ENCODE assay signal across 1 cellular context in the genomic region with DNA sequence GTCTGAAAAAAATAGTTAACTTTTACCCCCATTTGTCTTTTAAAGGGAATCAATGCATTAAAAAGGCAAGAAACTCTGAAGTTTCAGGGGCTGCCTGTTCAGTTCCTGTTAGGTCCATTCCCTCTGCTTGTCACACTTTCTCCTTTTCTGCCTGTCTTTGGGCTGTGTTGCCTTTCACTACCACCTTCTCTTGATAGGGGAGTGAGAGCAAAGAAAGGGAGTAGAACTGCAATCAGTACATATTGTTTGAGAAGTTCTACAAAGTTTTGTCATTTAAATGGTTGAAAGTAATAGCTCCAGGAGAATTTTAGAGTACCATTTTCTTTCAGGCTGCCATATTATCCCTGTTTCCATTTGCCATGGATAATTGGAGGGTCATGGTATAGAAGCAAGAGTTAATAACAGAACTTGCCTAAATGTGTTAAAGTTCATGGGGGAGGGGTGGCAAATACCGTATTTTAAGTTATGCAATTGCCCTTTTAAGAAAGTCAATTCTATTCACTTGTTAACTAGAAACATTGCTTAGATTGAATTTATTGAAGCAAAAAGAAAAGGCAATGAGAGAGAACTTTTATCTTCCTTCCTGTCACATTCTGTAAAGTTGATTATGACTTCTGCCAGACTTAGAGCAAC.
TF ChIP-seq lines count a peak whose summit lies in the region.

No MANE protein-coding gene starts in this region.

TF ChIP-seq in GM23338, 12 proteins besides CTCF, POLR2A, EP300 and RAD21:
- TF ChIP-seq ZNF331 (CRISPR knock-in tag; IDR thresholded peaks at IDR 0.05; ENCODE audit: low read depth) = no peak
- TF ChIP-seq, protein P1, sequence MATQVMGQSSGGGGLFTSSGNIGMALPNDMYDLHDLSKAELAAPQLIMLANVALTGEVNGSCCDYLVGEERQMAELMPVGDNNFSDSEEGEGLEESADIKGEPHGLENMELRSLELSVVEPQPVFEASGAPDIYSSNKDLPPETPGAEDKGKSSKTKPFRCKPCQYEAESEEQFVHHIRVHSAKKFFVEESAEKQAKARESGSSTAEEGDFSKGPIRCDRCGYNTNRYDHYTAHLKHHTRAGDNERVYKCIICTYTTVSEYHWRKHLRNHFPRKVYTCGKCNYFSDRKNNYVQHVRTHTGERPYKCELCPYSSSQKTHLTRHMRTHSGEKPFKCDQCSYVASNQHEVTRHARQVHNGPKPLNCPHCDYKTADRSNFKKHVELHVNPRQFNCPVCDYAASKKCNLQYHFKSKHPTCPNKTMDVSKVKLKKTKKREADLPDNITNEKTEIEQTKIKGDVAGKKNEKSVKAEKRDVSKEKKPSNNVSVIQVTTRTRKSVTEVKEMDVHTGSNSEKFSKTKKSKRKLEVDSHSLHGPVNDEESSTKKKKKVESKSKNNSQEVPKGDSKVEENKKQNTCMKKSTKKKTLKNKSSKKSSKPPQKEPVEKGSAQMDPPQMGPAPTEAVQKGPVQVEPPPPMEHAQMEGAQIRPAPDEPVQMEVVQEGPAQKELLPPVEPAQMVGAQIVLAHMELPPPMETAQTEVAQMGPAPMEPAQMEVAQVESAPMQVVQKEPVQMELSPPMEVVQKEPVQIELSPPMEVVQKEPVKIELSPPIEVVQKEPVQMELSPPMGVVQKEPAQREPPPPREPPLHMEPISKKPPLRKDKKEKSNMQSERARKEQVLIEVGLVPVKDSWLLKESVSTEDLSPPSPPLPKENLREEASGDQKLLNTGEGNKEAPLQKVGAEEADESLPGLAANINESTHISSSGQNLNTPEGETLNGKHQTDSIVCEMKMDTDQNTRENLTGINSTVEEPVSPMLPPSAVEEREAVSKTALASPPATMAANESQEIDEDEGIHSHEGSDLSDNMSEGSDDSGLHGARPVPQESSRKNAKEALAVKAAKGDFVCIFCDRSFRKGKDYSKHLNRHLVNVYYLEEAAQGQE (IDR thresholded peaks at IDR 0.05; ENCODE audit: unreplicated experiment) = no peak
- TF ChIP-seq, protein P2, sequence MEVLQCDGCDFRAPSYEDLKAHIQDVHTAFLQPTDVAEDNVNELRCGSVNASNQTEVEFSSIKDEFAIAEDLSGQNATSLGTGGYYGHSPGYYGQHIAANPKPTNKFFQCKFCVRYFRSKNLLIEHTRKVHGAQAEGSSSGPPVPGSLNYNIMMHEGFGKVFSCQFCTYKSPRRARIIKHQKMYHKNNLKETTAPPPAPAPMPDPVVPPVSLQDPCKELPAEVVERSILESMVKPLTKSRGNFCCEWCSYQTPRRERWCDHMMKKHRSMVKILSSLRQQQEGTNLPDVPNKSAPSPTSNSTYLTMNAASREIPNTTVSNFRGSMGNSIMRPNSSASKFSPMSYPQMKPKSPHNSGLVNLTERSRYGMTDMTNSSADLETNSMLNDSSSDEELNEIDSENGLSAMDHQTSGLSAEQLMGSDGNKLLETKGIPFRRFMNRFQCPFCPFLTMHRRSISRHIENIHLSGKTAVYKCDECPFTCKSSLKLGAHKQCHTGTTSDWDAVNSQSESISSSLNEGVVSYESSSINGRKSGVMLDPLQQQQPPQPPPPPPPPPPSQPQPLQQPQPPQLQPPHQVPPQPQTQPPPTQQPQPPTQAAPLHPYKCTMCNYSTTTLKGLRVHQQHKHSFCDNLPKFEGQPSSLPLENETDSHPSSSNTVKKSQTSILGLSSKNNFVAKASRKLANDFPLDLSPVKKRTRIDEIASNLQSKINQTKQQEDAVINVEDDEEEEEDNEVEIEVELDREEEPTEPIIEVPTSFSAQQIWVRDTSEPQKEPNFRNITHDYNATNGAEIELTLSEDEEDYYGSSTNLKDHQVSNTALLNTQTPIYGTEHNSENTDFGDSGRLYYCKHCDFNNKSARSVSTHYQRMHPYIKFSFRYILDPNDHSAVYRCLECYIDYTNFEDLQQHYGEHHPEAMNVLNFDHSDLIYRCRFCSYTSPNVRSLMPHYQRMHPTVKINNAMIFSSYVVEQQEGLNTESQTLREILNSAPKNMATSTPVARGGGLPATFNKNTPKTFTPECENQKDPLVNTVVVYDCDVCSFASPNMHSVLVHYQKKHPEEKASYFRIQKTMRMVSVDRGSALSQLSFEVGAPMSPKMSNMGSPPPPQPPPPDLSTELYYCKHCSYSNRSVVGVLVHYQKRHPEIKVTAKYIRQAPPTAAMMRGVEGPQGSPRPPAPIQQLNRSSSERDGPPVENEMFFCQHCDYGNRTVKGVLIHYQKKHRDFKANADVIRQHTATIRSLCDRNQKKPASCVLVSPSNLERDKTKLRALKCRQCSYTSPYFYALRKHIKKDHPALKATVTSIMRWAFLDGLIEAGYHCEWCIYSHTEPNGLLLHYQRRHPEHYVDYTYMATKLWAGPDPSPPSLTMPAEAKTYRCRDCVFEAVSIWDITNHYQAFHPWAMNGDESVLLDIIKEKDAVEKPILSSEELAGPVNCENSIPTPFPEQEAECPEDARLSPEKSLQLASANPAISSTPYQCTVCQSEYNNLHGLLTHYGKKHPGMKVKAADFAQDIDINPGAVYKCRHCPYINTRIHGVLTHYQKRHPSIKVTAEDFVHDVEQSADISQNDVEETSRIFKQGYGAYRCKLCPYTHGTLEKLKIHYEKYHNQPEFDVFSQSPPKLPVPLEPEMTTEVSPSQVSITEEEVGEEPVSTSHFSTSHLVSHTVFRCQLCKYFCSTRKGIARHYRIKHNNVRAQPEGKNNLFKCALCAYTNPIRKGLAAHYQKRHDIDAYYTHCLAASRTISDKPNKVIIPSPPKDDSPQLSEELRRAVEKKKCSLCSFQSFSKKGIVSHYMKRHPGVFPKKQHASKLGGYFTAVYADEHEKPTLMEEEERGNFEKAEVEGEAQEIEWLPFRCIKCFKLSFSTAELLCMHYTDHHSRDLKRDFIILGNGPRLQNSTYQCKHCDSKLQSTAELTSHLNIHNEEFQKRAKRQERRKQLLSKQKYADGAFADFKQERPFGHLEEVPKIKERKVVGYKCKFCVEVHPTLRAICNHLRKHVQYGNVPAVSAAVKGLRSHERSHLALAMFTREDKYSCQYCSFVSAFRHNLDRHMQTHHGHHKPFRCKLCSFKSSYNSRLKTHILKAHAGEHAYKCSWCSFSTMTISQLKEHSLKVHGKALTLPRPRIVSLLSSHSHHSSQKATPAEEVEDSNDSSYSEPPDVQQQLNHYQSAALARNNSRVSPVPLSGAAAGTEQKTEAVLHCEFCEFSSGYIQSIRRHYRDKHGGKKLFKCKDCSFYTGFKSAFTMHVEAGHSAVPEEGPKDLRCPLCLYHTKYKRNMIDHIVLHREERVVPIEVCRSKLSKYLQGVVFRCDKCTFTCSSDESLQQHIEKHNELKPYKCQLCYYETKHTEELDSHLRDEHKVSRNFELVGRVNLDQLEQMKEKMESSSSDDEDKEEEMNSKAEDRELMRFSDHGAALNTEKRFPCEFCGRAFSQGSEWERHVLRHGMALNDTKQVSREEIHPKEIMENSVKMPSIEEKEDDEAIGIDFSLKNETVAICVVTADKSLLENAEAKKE (CRISPR knock-in tag; IDR thresholded peaks at IDR 0.05) = no peak
- TF ChIP-seq POLR2AphosphoS5 (IDR thresholded peaks at IDR 0.05; ENCODE audit: low read depth) = no peak
- TF ChIP-seq NANOG (IDR thresholded peaks at IDR 0.05; ENCODE audit: borderline replicate concordance) = no peak
- TF ChIP-seq JUNB (IDR thresholded peaks at IDR 0.05; ENCODE audit: unreplicated experiment) = no peak
- TF ChIP-seq EZH2 (IDR thresholded peaks at IDR 0.05; ENCODE audit: low read depth, unreplicated experiment) = no peak
- TF ChIP-seq, protein P3, sequence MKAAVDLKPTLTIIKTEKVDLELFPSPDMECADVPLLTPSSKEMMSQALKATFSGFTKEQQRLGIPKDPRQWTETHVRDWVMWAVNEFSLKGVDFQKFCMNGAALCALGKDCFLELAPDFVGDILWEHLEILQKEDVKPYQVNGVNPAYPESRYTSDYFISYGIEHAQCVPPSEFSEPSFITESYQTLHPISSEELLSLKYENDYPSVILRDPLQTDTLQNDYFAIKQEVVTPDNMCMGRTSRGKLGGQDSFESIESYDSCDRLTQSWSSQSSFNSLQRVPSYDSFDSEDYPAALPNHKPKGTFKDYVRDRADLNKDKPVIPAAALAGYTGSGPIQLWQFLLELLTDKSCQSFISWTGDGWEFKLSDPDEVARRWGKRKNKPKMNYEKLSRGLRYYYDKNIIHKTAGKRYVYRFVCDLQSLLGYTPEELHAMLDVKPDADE (IDR thresholded peaks at IDR 0.05) = no peak
- TF ChIP-seq EZH2phosphoT487 (IDR thresholded peaks at IDR 0.05; ENCODE audit: unreplicated experiment) = no peak
- no peak for TF ChIP-seq ZNF114 (CRISPR knock-in tag; IDR thresholded peaks at IDR 0.05)
- no peak for TF ChIP-seq CREB1 (CRISPR knock-in tag; IDR thresholded peaks at IDR 0.05; ENCODE audit: low read depth)
- no peak for TF ChIP-seq STAT1 (IDR thresholded peaks at IDR 0.05; ENCODE audit: unreplicated experiment)
